Comparison of ENCODE assay signal across 32 cellular contexts in genomic region chr20:16240355-16240754, GRCh38.
"Had no signal": no experiment of that assay in that cellular context is flagged by ENCODE, and none has a peak within 500 bp of the region (broad histone marks: within the 10 kb centered on the region; RNA-seq: fewer than 3 reads in every experiment).

No MANE protein-coding gene starts in this region.

- H3K27ac Mint-ChIP-seq: activated CD4-positive, alpha-beta T cell treated with anti-CD3 and anti-CD28 coated beads for 36 hours; activated CD4-positive, alpha-beta T cell treated with anti-CD3 and anti-CD28 coated beads, Interleukin-2, amount 10 ng/mL, durations not matched to agents 7 days and 5 days; activated CD8-positive, alpha-beta T cell treated with anti-CD3 and anti-CD28 coated beads, Interleukin-2, amount 10 ng/mL, durations not matched to agents 7 days and 5 days; activated naive CD4-positive, alpha-beta T cell treated with anti-CD3 and anti-CD28 coated beads, Interleukin-2, amount 10 ng/mL, durations not matched to agents 7 days and 5 days; activated naive CD8-positive, alpha-beta T cell; activated naive CD8-positive, alpha-beta T cell treated with anti-CD3 and anti-CD28 coated beads, Interleukin-2, amount 50 U/mL, for 24 hours; WTC11 had no signal

- H3K4me1 Mint-ChIP-seq: activated CD4-positive, alpha-beta T cell treated with anti-CD3 and anti-CD28 coated beads for 36 hours; activated CD4-positive, alpha-beta T cell treated with anti-CD3 and anti-CD28 coated beads, Interleukin-2, amount 10 ng/mL, durations not matched to agents 7 days and 5 days; activated naive CD4-positive, alpha-beta T cell treated with anti-CD3 and anti-CD28 coated beads, Interleukin-2, amount 10 ng/mL, durations not matched to agents 7 days and 5 days; activated naive CD8-positive, alpha-beta T cell treated with anti-CD3 and anti-CD28 coated beads, Interleukin-2, amount 50 U/mL, for 24 hours had no signal

- H3K27ac ChIP-seq: brain microvascular endothelial cell, SJCRH30, SK-N-MC had no signal

- H3K4me3 Mint-ChIP-seq: activated CD4-positive, alpha-beta T cell treated with anti-CD3 and anti-CD28 coated beads for 36 hours; activated CD4-positive, alpha-beta T cell treated with anti-CD3 and anti-CD28 coated beads, Interleukin-2, amount 10 ng/mL, durations not matched to agents 7 days and 5 days; activated CD8-positive, alpha-beta T cell treated with anti-CD3 and anti-CD28 coated beads, Interleukin-2, amount 10 ng/mL, durations not matched to agents 7 days and 5 days; activated naive CD4-positive, alpha-beta T cell treated with anti-CD3 and anti-CD28 coated beads, Interleukin-2, amount 10 ng/mL, durations not matched to agents 7 days and 5 days; activated naive CD8-positive, alpha-beta T cell; activated naive CD8-positive, alpha-beta T cell treated with anti-CD3 and anti-CD28 coated beads, Interleukin-2, amount 50 U/mL, for 24 hours; WTC11 had no signal

- ATAC-seq: activated CD4-positive, alpha-beta T cell treated with anti-CD3 and anti-CD28 coated beads for 36 hours; activated CD4-positive, CD25-positive, alpha-beta regulatory T cell treated with anti-CD3 and anti-CD28 coated beads, Interleukin-2, amount 50 U/mL, for 24 hours; activated CD8-positive, alpha-beta T cell treated with anti-CD3 and anti-CD28 coated beads, Interleukin-2, amount 10 ng/mL, durations not matched to agents 7 days and 5 days; activated naive CD8-positive, alpha-beta T cell treated with anti-CD3 and anti-CD28 coated beads, Interleukin-2, amount 50 U/mL, for 24 hours; WTC11 had no signal

- H3K36me3 Mint-ChIP-seq: activated naive CD4-positive, alpha-beta T cell treated with anti-CD3 and anti-CD28 coated beads, Interleukin-2, amount 10 ng/mL, durations not matched to agents 7 days and 5 days; activated naive CD8-positive, alpha-beta T cell had no signal

- H3K27me3 Mint-ChIP-seq: activated CD4-positive, alpha-beta T cell treated with anti-CD3 and anti-CD28 coated beads, Interleukin-2, amount 10 ng/mL, durations not matched to agents 7 days and 5 days; activated naive CD4-positive, alpha-beta T cell treated with anti-CD3 and anti-CD28 coated beads, Interleukin-2, amount 10 ng/mL, durations not matched to agents 7 days and 5 days; activated naive CD8-positive, alpha-beta T cell; activated naive CD8-positive, alpha-beta T cell treated with anti-CD3 and anti-CD28 coated beads, Interleukin-2, amount 50 U/mL, for 24 hours had no signal

- DNase-seq: activated CD4-positive, alpha-beta T cell treated with anti-CD3 and anti-CD28 coated beads for 36 hours; activated CD4-positive, alpha-beta T cell treated with anti-CD3 and anti-CD28 coated beads, Interleukin-2, amount 10 ng/mL, durations not matched to agents 7 days and 5 days; activated CD4-positive, alpha-beta T cell treated with anti-CD3 and anti-CD28 coated beads, Interleukin-2, amount 50 U/mL, for 48 hours; activated CD8-positive, alpha-beta memory T cell treated with anti-CD3 and anti-CD28 coated beads, Interleukin-2, amount 50 U/mL, for 4 hours; activated CD8-positive, alpha-beta T cell treated with anti-CD3 and anti-CD28 coated beads, Interleukin-2, amount 10 ng/mL, durations not matched to agents 7 days and 5 days; activated effector memory CD4-positive, alpha-beta T cell treated with Interleukin-2 at 50 U/mL for 16 hours; activated naive CD4-positive, alpha-beta T cell treated with anti-CD3 and anti-CD28 coated beads, Interleukin-2, amount 10 ng/mL, durations not matched to agents 7 days and 5 days; activated naive CD8-positive, alpha-beta T cell treated with anti-CD3 and anti-CD28 coated beads, Interleukin-2, amount 50 U/mL, for 24 hours; activated T-cell treated with anti-CD3 and anti-CD28 coated beads for 4 hours; activated T-cell treated with anti-CD3 and anti-CD28 coated beads, Interleukin-2, amount 50 U/mL, for 48 hours; aorta; brain microvascular endothelial cell; central memory CD4-positive, alpha-beta T cell; KG1; MG63; NCI-H1048; NCI-H1436 treated with DMSO at 0.1 percent for 48 hours; NCI-H1694 treated with DMSO at 0.1 percent for 48 hours; NCI-H2029 treated with DMSO at 0.1 percent for 48 hours; NCI-H2107; NCI-H2171; NCI-H510A; NCI-H526; NCI-H748 treated with DMSO at 0.1 percent for 48 hours; NK-92 treated with Interleukin-12 subunit alpha and Interleukin-12 subunit beta, amount 100 ng/mL, for 24 hours; OCI-M1; Right ventricle myocardium superior; SJCRH30 had no signal
